In the genomic region with DNA sequence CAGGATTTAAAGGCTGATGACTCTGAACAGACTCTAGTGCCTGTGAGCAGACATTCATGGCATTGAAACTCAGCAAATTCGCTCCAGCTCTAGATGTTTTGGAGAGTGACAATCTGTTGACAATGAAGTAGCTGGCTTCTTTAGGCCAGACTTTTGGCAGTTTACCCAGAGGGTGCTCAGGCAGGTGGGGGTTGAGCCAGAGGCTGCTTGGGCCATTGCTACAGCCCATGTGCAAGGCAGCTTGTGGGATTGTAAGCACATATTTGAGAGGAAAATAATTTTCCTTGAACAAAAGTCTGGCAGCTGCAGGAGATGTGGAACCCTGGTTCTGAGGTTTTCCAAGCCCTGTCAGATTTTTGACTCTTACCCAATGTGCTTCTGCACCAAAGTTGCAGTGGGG, we compare ENCODE assay signal across 18 cellular contexts.
A peak's percentile ranks its signal among the peaks of the same experiment; 100 is the strongest.
DNase-seq lines count a peak whose midpoint lies in the region; ATAC-seq and TF ChIP-seq lines count a peak whose summit lies in the region.
"Had no signal": no experiment of that assay in that cellular context is flagged by ENCODE, and none has a peak within 500 bp of the region (broad histone marks: within the 10 kb centered on the region; RNA-seq: fewer than 3 reads in every experiment).

No MANE protein-coding gene starts in this region.

- H3K27ac Mint-ChIP-seq in natural killer cell treated with Interleukin-12 subunit alpha and Interleukin-12 subunit beta and Interleukin-15 and Interleukin-18, amount 100 ng/mL, for 72 hours: no peak overlapping the region
- H3K27ac Mint-ChIP-seq: CD4-positive, alpha-beta memory T cell; H9; IgD-negative memory B cell had no signal

- no peaks in the 10 kb centered on the region for H3K27me3 ChIP-seq in left lung
- H3K27me3 ChIP-seq: BE2C had no signal

- H3K4me3 Mint-ChIP-seq in natural killer cell treated with Interleukin-12 subunit alpha and Interleukin-12 subunit beta and Interleukin-15 and Interleukin-18, amount 100 ng/mL, for 72 hours: no peak overlapping the region
- H3K4me3 Mint-ChIP-seq: CD4-positive, alpha-beta memory T cell; H9 had no signal

- H3K9me3 ChIP-seq in left lung: no peaks in the 10 kb centered on the region
- H3K9me3 ChIP-seq: BE2C had no signal

- H3K27me3 Mint-ChIP-seq in natural killer cell treated with Interleukin-12 subunit alpha and Interleukin-12 subunit beta and Interleukin-15 and Interleukin-18, amount 100 ng/mL, for 72 hours: no peaks in the 10 kb centered on the region
- H3K27me3 Mint-ChIP-seq: CD4-positive, alpha-beta memory T cell; IgD-negative memory B cell had no signal

- no peak overlapping the region for H3K27ac ChIP-seq in left lung

- no peaks in the 10 kb centered on the region for H3K9me3 Mint-ChIP-seq in natural killer cell treated with Interleukin-12 subunit alpha and Interleukin-12 subunit beta and Interleukin-15 and Interleukin-18, amount 100 ng/mL, for 72 hours
- H3K9me3 Mint-ChIP-seq: H9 had no signal

- H3K4me1 Mint-ChIP-seq in natural killer cell treated with Interleukin-12 subunit alpha and Interleukin-12 subunit beta and Interleukin-15 and Interleukin-18, amount 100 ng/mL, for 72 hours (ENCODE audit: low read depth in 2 of 2): peaks cover 0 to 18% of the 10 kb centered on the region in 2 donors
- H3K4me1 Mint-ChIP-seq: IgD-negative memory B cell had no signal

- H3K4me3 ChIP-seq in fibroblast of mammary gland (ENCODE audit: control insufficient read depth, low read depth, low read length) (no peak overlapping the region), left lung (no peak overlapping the region)

- DNase-seq in AG08395 (ENCODE audit: low spot score) (peak; percentile 67), GM03348 (ENCODE audit: low spot score) (peak; percentile 76), amniotic epithelial cell (ENCODE audit: low read depth) (peak; percentile 18), fibroblast of mammary gland (ENCODE audit: low read depth) (peak; percentile 26), left lung (no peak)
- DNase-seq in natural killer cell treated with Interleukin-12 subunit alpha and Interleukin-12 subunit beta and Interleukin-15 and Interleukin-18, amount 100 ng/mL, for 72 hours (ENCODE audit: low spot score): no peak
- no peak for DNase-seq in activated CD8-positive, alpha-beta memory T cell treated with anti-CD3 and anti-CD28 coated beads, Interleukin-2, amount 50 U/mL, for 48 hours
- DNase-seq: BE2C; CD4-positive, alpha-beta memory T cell; DND-41; GF-D8; H9; NCI-H2107; NCI-H526; NK-92 treated with Interleukin-12 subunit alpha and Interleukin-12 subunit beta, amount 100 ng/mL, for 24 hours; OCI-M1 had no signal

- no peaks in the 10 kb centered on the region for H3K36me3 Mint-ChIP-seq in natural killer cell treated with Interleukin-12 subunit alpha and Interleukin-12 subunit beta and Interleukin-15 and Interleukin-18, amount 100 ng/mL, for 72 hours
- H3K36me3 Mint-ChIP-seq: CD4-positive, alpha-beta memory T cell had no signal

- intact Hi-C loops in left lung (cut with DNase I): no loop called here

- H3K36me3 ChIP-seq in left lung: no peaks in the 10 kb centered on the region
- H3K36me3 ChIP-seq: BE2C had no signal

- ATAC-seq in HG03139 (IDR thresholded peaks at IDR 0.05; ENCODE audit: unreplicated experiment) (no peak), left lung (no peak)
- no peak for ATAC-seq in natural killer cell treated with Interleukin-12 subunit alpha and Interleukin-12 subunit beta and Interleukin-15 and Interleukin-18, amount 100 ng/mL, for 72 hours

- no peak for TF ChIP-seq CTCF in fibroblast of mammary gland (conservative IDR thresholded peaks at IDR 0.05; ENCODE audit: control insufficient read depth, insufficient read depth, low read depth, low read length)
- TF ChIP-seq CTCF in left lung (IDR thresholded peaks at IDR 0.05): no peak

- no peaks in the 10 kb centered on the region for H3K4me1 ChIP-seq in left lung
- H3K4me1 ChIP-seq: BE2C had no signal

Comparison
In these comparisons a context has a peak if more than half of its experiments do, and no peak if none do; other contexts are left out.
1. DNase-seq: peak in AG08395 (single experiment), GM03348 (single experiment), amniotic epithelial cell (single experiment) and fibroblast of mammary gland (single experiment); none in natural killer cell treated with Interleukin-12 subunit alpha and Interleukin-12 subunit beta and Interleukin-15 and Interleukin-18, amount 100 ng/mL, for 72 hours (single experiment), left lung (0 of 2) and activated CD8-positive, alpha-beta memory T cell treated with anti-CD3 and anti-CD28 coated beads, Interleukin-2, amount 50 U/mL, for 48 hours (single experiment).